Comparison of ENCODE assay signal across 15 cellular contexts in the genomic region with DNA sequence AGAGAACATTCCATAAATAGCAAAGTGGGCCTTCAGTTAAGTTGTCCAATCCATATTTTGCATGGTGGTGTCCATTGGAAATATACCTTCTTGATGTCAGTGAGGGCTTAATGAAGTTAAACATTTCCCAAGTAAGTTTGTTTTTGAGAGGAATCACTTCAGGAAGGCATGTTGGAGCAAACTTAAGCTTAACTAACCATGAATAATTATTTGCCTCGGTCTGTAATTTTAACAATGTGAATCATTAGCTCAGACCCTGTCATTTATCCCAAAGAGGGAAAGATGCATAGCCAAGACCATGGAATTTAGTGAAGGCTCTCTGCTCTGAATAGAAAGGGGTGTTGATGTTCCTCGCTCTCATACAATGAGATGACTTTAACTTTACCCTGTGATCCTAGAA. TPM values are rescaled to one million over a fixed set of nuclear protein-coding genes. Genes with fewer than 3 reads are reported as not detected.
DNase-seq lines count a peak whose midpoint lies in the region; ATAC-seq and TF ChIP-seq lines count a peak whose summit lies in the region.
"Had no signal": no experiment of that assay in that cellular context is flagged by ENCODE, and none has a peak within 500 bp of the region (broad histone marks: within the 10 kb centered on the region; RNA-seq: fewer than 3 reads in every experiment).

No MANE protein-coding gene starts in this region.

- peaks cover 7 to 52% of the 10 kb centered on the region in 2 donors for H3K4me1 ChIP-seq in thoracic aorta (ENCODE audit: control insufficient read depth in 1 of 2, low read depth in 2 of 2)

- H3K27ac ChIP-seq in coronary artery (peak overlapping the region; percentile 57 to 80), thoracic aorta (peak overlapping the region; percentile 69 to 73)

- POLR2A ChIA-PET in activated CD4-positive, alpha-beta T cell treated with anti-CD3 and anti-CD28 coated beads for 36 hours (lab: Charles Lee) = interaction anchor here (0.5 kb wide), 1 partner anchor 10 kb away, joined by 3 read pairs; no protein-coding TSS in a partner anchor

- H3K4me3 Mint-ChIP-seq in HFFc6 (no peak overlapping the region), mesothelial cell of epicardium (no peak overlapping the region)
- H3K4me3 Mint-ChIP-seq in activated CD4-positive, alpha-beta T cell treated with anti-CD3 and anti-CD28 coated beads for 36 hours = no peak overlapping the region

- H3K4me3 ChIP-seq in coronary artery (no peak overlapping the region), thoracic aorta (no peak overlapping the region)

- H3K27ac Mint-ChIP-seq in HFFc6 (peak overlapping the region; percentile 31; the same call in 1 of the 2 replicates), mesothelial cell of epicardium (peak overlapping the region; percentile 89)
- H3K27ac Mint-ChIP-seq in activated CD4-positive, alpha-beta T cell treated with anti-CD3 and anti-CD28 coated beads for 36 hours = no peak overlapping the region

- no peaks in the 10 kb centered on the region for H3K27me3 ChIP-seq in thoracic aorta (replicated peaks; ENCODE audit: insufficient read depth)

- H3K4me1 Mint-ChIP-seq in HFFc6 (ENCODE audit: low read depth) = peaks cover 95% of the 10 kb centered on the region
- H3K4me1 Mint-ChIP-seq in mesothelial cell of epicardium = peaks cover 74% of the 10 kb centered on the region
- H3K4me1 Mint-ChIP-seq in activated CD4-positive, alpha-beta T cell treated with anti-CD3 and anti-CD28 coated beads for 36 hours = no peaks in the 10 kb centered on the region

- intact Hi-C loops in activated CD4-positive, alpha-beta T cell treated with anti-CD3 and anti-CD28 coated beads for 36 hours (cut with DNase I, micrococcal nuclease) = no loop called here

- H3K36me3 Mint-ChIP-seq in HFFc6 (ENCODE audit: low read depth) (peaks cover 29% of the 10 kb centered on the region), mesothelial cell of epicardium (peaks cover 2% of the 10 kb centered on the region)
- H3K36me3 Mint-ChIP-seq in activated CD4-positive, alpha-beta T cell treated with anti-CD3 and anti-CD28 coated beads for 36 hours (ENCODE audit: low read depth) = no peaks in the 10 kb centered on the region

- H3K9me3 Mint-ChIP-seq in HFFc6 (no peaks in the 10 kb centered on the region), mesothelial cell of epicardium (no peaks in the 10 kb centered on the region)
- no peaks in the 10 kb centered on the region for H3K9me3 Mint-ChIP-seq in activated CD4-positive, alpha-beta T cell treated with anti-CD3 and anti-CD28 coated beads for 36 hours (ENCODE audit: low read depth)

- H3K27me3 Mint-ChIP-seq in HFFc6 (ENCODE audit: insufficient read depth) (peaks cover 1% of the 10 kb centered on the region; the same call in 1 of the 2 replicates), mesothelial cell of epicardium (ENCODE audit: low read depth) (no peaks in the 10 kb centered on the region)
- H3K27me3 Mint-ChIP-seq in activated CD4-positive, alpha-beta T cell treated with anti-CD3 and anti-CD28 coated beads for 36 hours = peaks cover 2% of the 10 kb centered on the region

- CTCF ChIA-PET in activated CD4-positive, alpha-beta T cell treated with anti-CD3 and anti-CD28 coated beads for 36 hours (lab: Charles Lee) = interaction anchor here (0.6 to 0.8 kb wide), 2 partner anchors 19 to 48 kb away, joined by 3 read pairs; no protein-coding TSS in a partner anchor

- no peak for DNase-seq in HFFc6
- no peak for DNase-seq in coronary artery (ENCODE audit: low spot score)
- DNase-seq in mesothelial cell of epicardium (ENCODE audit: low spot score in 2 of 2, unreplicated experiment in 2 of 2) = no peak
- no peak for DNase-seq in thoracic aorta (ENCODE audit: low spot score)
- no peak for DNase-seq in stimulated activated naive CD4-positive, alpha-beta T cell (lab: John Stamatoyannopoulos, UW)
- no peak for DNase-seq in NOMO-1 treated with dmso at 0.1 percent for 144 hours (lab: John Stamatoyannopoulos, UW; ENCODE audit: unreplicated experiment)
- DNase-seq in activated CD4-positive, alpha-beta T cell treated with anti-CD3 and anti-CD28 coated beads for 36 hours = no peak
- DNase-seq: C1 segment of cervical spinal cord, DMS153, HCEC 1CT, NCI-H1105 treated with DMSO at 0.1 percent for 48 hours, NCI-H1694 treated with DMSO at 0.1 percent for 48 hours, NCI-H69, RPMI8226, SIG-M5 had no signal

- H3K36me3 ChIP-seq in thoracic aorta = no peaks in the 10 kb centered on the region

- H3K9me3 ChIP-seq in thoracic aorta = no peaks in the 10 kb centered on the region

- TF ChIP-seq CTCF in HFFc6 (IDR thresholded peaks at IDR 0.05) (no peak), coronary artery (IDR thresholded peaks at IDR 0.05) (no peak), mesothelial cell of epicardium (IDR thresholded peaks at IDR 0.05; ENCODE audit: unreplicated experiment) (no peak), thoracic aorta (IDR thresholded peaks at IDR 0.05) (no peak)

- no peak for ATAC-seq in thoracic aorta (ENCODE audit: insufficient number of reproducible peaks, low FRiP score, low read depth)
- ATAC-seq in activated CD4-positive, alpha-beta T cell treated with anti-CD3 and anti-CD28 coated beads for 36 hours = no peak

RNA-seq across cellular contexts. Expression of a gene that starts 47.4 kb away (rescaled TPM):
- total RNA-seq in HFFc6 (2021; fragmentation: NEBNext Ultra II Directional; extraction: Animal tissue kit (Norgen Biotek cat#: 25700)) = 100 to 1,000 TPM; 146 to 205 (median 198) TPM
- 78.6 to 84.8 TPM (median 83.7 TPM) in 3 replicates for total RNA-seq in mesothelial cell of epicardium
- total RNA-seq in thoracic aorta = 10 to 100 TPM; 47.7 to 90.3 TPM
- total RNA-seq in activated CD4-positive, alpha-beta T cell treated with anti-CD3 and anti-CD28 coated beads for 36 hours = 10 to 100 TPM; 14.7 to 25.8 TPM
